Comparison of ENCODE assay signal across 9 cellular contexts in the genomic region with DNA sequence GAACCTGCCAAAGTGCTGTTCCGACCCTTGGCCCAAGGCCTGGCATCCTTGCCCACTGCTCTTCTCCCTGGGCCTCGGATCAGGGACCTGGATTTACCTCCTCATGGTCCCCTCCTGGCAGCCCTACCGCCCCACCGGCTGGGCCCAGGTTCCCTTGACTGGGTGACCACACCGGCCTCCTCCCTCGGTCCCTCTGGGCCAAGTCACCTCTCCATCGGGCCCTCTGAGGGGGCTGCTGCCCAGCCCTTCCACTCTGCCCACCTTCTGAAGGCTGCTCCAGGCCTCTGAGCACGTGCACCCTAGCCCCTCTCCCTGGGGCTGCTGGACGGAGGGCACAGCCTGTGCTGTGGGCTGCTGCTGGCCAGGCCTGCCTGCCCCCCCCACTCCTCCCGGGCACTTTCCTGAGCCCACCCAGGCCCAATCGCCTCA. TPM values are rescaled to one million over a fixed set of nuclear protein-coding genes. Genes with fewer than 3 reads are reported as not detected.
DNase-seq lines count a peak whose midpoint lies in the region; FAIRE-seq and TF ChIP-seq lines count a peak whose summit lies in the region.
"Had no signal": no experiment of that assay in that cellular context is flagged by ENCODE, and none has a peak within 500 bp of the region (broad histone marks: within the 10 kb centered on the region; RNA-seq: fewer than 3 reads in every experiment).

No MANE protein-coding gene starts in this region.

- H3K4me3 ChIP-seq in kidney (ENCODE audit: low read length in 2 of 2) (peak overlapping the region; percentile 67 to 81), testis (peak overlapping the region; percentile 64 to 86)

- H3K4me1 ChIP-seq in kidney (ENCODE audit: control insufficient read depth in 1 of 2, insufficient read depth in 1 of 2, low read depth in 1 of 2, low read length in 2 of 2) (peaks cover 0 to 12% of the 10 kb centered on the region in 2 donors), testis (peaks cover 17% of the 10 kb centered on the region)

- H3K4me1 Mint-ChIP-seq in T-helper 2 cell treated with Interferon-gamma antibody and Interleukin-4, amounts not matched to agents 5 μg/mL and 100 μg/mL, for 36 hours (ENCODE audit: low read depth): peaks cover 2% of the 10 kb centered on the region
- peaks cover 7% of the 10 kb centered on the region for H3K4me1 Mint-ChIP-seq in activated naive CD8-positive, alpha-beta T cell (ENCODE audit: low read depth)

- peak overlapping the region; percentile 93 for H3K27ac Mint-ChIP-seq in T-helper 2 cell treated with Interferon-gamma antibody and Interleukin-4, amounts not matched to agents 5 μg/mL and 100 μg/mL, for 36 hours
- H3K27ac Mint-ChIP-seq in activated naive CD8-positive, alpha-beta T cell: peak overlapping the region; percentile 93

- TF ChIP-seq POLR2A in testis (IDR thresholded peaks at IDR 0.05): no peak

- peak overlapping the region; percentile 91 for H3K4me3 Mint-ChIP-seq in T-helper 2 cell treated with Interferon-gamma antibody and Interleukin-4, amounts not matched to agents 5 μg/mL and 100 μg/mL, for 36 hours
- peak overlapping the region; percentile 91 for H3K4me3 Mint-ChIP-seq in activated naive CD8-positive, alpha-beta T cell

- peaks cover 17% of the 10 kb centered on the region for H3K9me3 Mint-ChIP-seq in T-helper 2 cell treated with Interferon-gamma antibody and Interleukin-4, amounts not matched to agents 5 μg/mL and 100 μg/mL, for 36 hours
- H3K9me3 Mint-ChIP-seq in activated naive CD8-positive, alpha-beta T cell (ENCODE audit: low read depth): peaks cover 4% of the 10 kb centered on the region

- no peak for TF ChIP-seq CTCF in kidney (IDR thresholded peaks at IDR 0.05; ENCODE audit: borderline replicate concordance, extremely low read depth, insufficient read depth)
- TF ChIP-seq CTCF in testis (IDR thresholded peaks at IDR 0.05): no peak

- H3K27ac ChIP-seq in kidney (ENCODE audit: low read depth in 2 of 2, low read length in 2 of 2) (no peak overlapping the region), testis (peak overlapping the region; percentile 75 to 86)

- H3K27me3 Mint-ChIP-seq in T-helper 2 cell treated with Interferon-gamma antibody and Interleukin-4, amounts not matched to agents 5 μg/mL and 100 μg/mL, for 36 hours (ENCODE audit: low read depth): no peaks in the 10 kb centered on the region
- no peaks in the 10 kb centered on the region for H3K27me3 Mint-ChIP-seq in activated naive CD8-positive, alpha-beta T cell

- H3K36me3 ChIP-seq in kidney (ENCODE audit: control insufficient read depth in 1 of 2, insufficient read depth in 2 of 2, low read length in 2 of 2) (no peaks in the 10 kb centered on the region), testis (ENCODE audit: low read depth, missing control alignments) (no peaks in the 10 kb centered on the region)

- H3K27me3 ChIP-seq in testis: no peaks in the 10 kb centered on the region

- peaks cover 2% of the 10 kb centered on the region for H3K36me3 Mint-ChIP-seq in T-helper 2 cell treated with Interferon-gamma antibody and Interleukin-4, amounts not matched to agents 5 μg/mL and 100 μg/mL, for 36 hours (ENCODE audit: low read depth)
- peaks cover 4% of the 10 kb centered on the region for H3K36me3 Mint-ChIP-seq in activated naive CD8-positive, alpha-beta T cell

- H3K9me3 ChIP-seq in kidney (ENCODE audit: control insufficient read depth in 1 of 2, low read length in 2 of 2) (no peaks in the 10 kb centered on the region), testis (no peaks in the 10 kb centered on the region)

- no peak for FAIRE-seq in kidney (lab: Jason Lieb, UNC)
- FAIRE-seq: A204.1 had no signal

- intact Hi-C loops in kidney (cut with DNase I) (no loop called here), testis (cut with DNase I; ENCODE audit: low total_unique reads) (no loop called here)

- 14 to 21% methylated on average over 5 to 11 of the region's 11 CpGs for WGBS in testis, 2 donors

- DNase-seq in T-helper 2 cell treated with Interferon-gamma antibody and Interleukin-4, amounts not matched to agents 5 μg/mL and 100 μg/mL, for 36 hours (ENCODE audit: low spot score): no peak
- DNase-seq in T-helper 2 cell: no peak
- no peak for DNase-seq in kidney
- DNase-seq in testis: no peak
- DNase-seq in inferior parietal cortex (ENCODE audit: extremely low spot score): no peak
- DNase-seq in NCI-H1417 treated with DMSO at 0.1 percent for 48 hours (lab: John Stamatoyannopoulos, UW): no peak
- no peak for DNase-seq in HuH-7 (ENCODE audit: low spot score)

- H3K9ac ChIP-seq in kidney (ENCODE audit: low read length in 2 of 2): peak overlapping the region; percentile 77 to 81

RNA-seq across cellular contexts. Expression of a gene that starts 9.3 kb away (rescaled TPM):
- 4.0 TPM for total RNA-seq in kidney
- polyA plus RNA-seq in kidney (ENCODE audit: insufficient read depth, low read depth, low replicate concordance): 8.5 TPM
- total RNA-seq in testis: 10 to 100 TPM; 17.2 to 18.8 TPM
- 36.4 TPM for polyA plus RNA-seq in testis (ENCODE audit: insufficient read depth, low read depth, low replicate concordance)

RNA-seq across cellular contexts. Expression of a gene that starts 55.6 kb away (rescaled TPM):
- total RNA-seq in kidney (39.5 TPM), testis (10 to 100 TPM; 20.9 to 25.1 TPM)
- polyA plus RNA-seq in kidney (ENCODE audit: insufficient read depth, low read depth, low replicate concordance) (25.6 TPM), testis (ENCODE audit: insufficient read depth, low read depth, low replicate concordance) (16.5 TPM)

Comparison
In these comparisons a context has a peak if more than half of its experiments do, and no peak if none do; other contexts are left out.
1. H3K27ac ChIP-seq: peak in testis (2 of 2); none in kidney (0 of 2).